9 cellular contexts compared by ENCODE assay signal in genomic region chr18:48543228-48543627, GRCh38. TPM values are rescaled to one million over a fixed set of nuclear protein-coding genes. Genes with fewer than 3 reads are reported as not detected.
DNase-seq lines count a peak whose midpoint lies in the region; ATAC-seq and TF ChIP-seq lines count a peak whose summit lies in the region.
"Had no signal": no experiment of that assay in that cellular context is flagged by ENCODE, and none has a peak within 500 bp of the region (broad histone marks: within the 10 kb centered on the region; RNA-seq: fewer than 3 reads in every experiment).

No MANE protein-coding gene starts in this region.

- H3K4me1 Mint-ChIP-seq in glutamatergic neuron (ENCODE audit: low read depth, unreplicated experiment): peaks cover 62% of the 10 kb centered on the region

- H3K27ac Mint-ChIP-seq in glutamatergic neuron (ENCODE audit: unreplicated experiment): no peak overlapping the region
- H3K27ac Mint-ChIP-seq: stimulated activated naive B cell treated with anti-CD40 and anti-IgM and Interleukin-4, amounts not matched to agents 10 μg/mL and 1 μg/mL and 100 μg/mL, for 72 hours had no signal

- no peak for ATAC-seq in GM19455 (IDR thresholded peaks at IDR 0.05; ENCODE audit: unreplicated experiment)
- ATAC-seq in GM18861 (IDR thresholded peaks at IDR 0.05; ENCODE audit: unreplicated experiment): no peak
- ATAC-seq: stimulated activated naive B cell treated with anti-CD40 and anti-IgM and Interleukin-4, amounts not matched to agents 10 μg/mL and 1 μg/mL and 100 μg/mL, for 72 hours had no signal

- no peaks in the 10 kb centered on the region for H3K36me3 Mint-ChIP-seq in glutamatergic neuron (ENCODE audit: unreplicated experiment)
- H3K36me3 Mint-ChIP-seq: stimulated activated naive B cell treated with anti-CD40 and anti-IgM and Interleukin-4, amounts not matched to agents 10 μg/mL and 1 μg/mL and 100 μg/mL, for 72 hours had no signal

- H3K27me3 Mint-ChIP-seq in glutamatergic neuron (ENCODE audit: unreplicated experiment): peaks cover 13% of the 10 kb centered on the region

- H3K9me3 Mint-ChIP-seq in glutamatergic neuron (ENCODE audit: unreplicated experiment): peaks cover 23% of the 10 kb centered on the region
- H3K9me3 Mint-ChIP-seq: stimulated activated naive B cell treated with anti-CD40 and anti-IgM and Interleukin-4, amounts not matched to agents 10 μg/mL and 1 μg/mL and 100 μg/mL, for 72 hours had no signal

- H3K4me3 Mint-ChIP-seq in glutamatergic neuron (ENCODE audit: unreplicated experiment): peak overlapping the region; percentile 34
- H3K4me3 Mint-ChIP-seq: stimulated activated naive B cell treated with anti-CD40 and anti-IgM and Interleukin-4, amounts not matched to agents 10 μg/mL and 1 μg/mL and 100 μg/mL, for 72 hours had no signal

- DNase-seq in activated effector memory CD4-positive, alpha-beta T cell treated with Interleukin-2 at 50 U/mL for 16 hours: peak; percentile 16
- DNase-seq in activated effector memory CD4-positive, alpha-beta T cell treated with anti-CD3 and anti-CD28 coated beads, Interleukin-2, amount 50 U/mL, for 16 hours: no peak
- peak; percentile 12 for DNase-seq in activated CD4-positive, alpha-beta T cell treated with anti-CD3 and anti-CD28 coated beads, Interleukin-2, amount 50 U/mL, for 1 hour
- DNase-seq in glutamatergic neuron: no peak
- peak; percentile 43 for DNase-seq in stimulated activated CD8-positive, alpha-beta memory T cell treated with anti-CD3 and anti-CD28 coated beads, Interleukin-4, amount 100 ng/mL, for 48 hours
- no peak for DNase-seq in nucleus accumbens (lab: John Stamatoyannopoulos, UW)
- DNase-seq: stimulated activated naive B cell treated with anti-CD40 and anti-IgM and Interleukin-4, amounts not matched to agents 10 μg/mL and 1 μg/mL and 100 μg/mL, for 72 hours had no signal

- no peak for TF ChIP-seq CTCF in glutamatergic neuron (IDR thresholded peaks at IDR 0.05; ENCODE audit: partially characterized antibody, unreplicated experiment)

RNA-seq across cellular contexts. Expression of gene CTIF, which starts 4.4 kb away (rescaled TPM):
- total RNA-seq in glutamatergic neuron (ENCODE audit: unreplicated experiment): 137 TPM

Comparison
In these comparisons a context has a peak if more than half of its experiments do, and no peak if none do; other contexts are left out.
1. DNase-seq: peak in activated effector memory CD4-positive, alpha-beta T cell treated with Interleukin-2 at 50 U/mL for 16 hours (single experiment), activated CD4-positive, alpha-beta T cell treated with anti-CD3 and anti-CD28 coated beads, Interleukin-2, amount 50 U/mL, for 1 hour (single experiment) and stimulated activated CD8-positive, alpha-beta memory T cell treated with anti-CD3 and anti-CD28 coated beads, Interleukin-4, amount 100 ng/mL, for 48 hours (single experiment); none in activated effector memory CD4-positive, alpha-beta T cell treated with anti-CD3 and anti-CD28 coated beads, Interleukin-2, amount 50 U/mL, for 16 hours (single experiment), glutamatergic neuron (single experiment) and nucleus accumbens (0 of 56).